Comparison of ENCODE assay signal across 1 cellular context in the genomic region with DNA sequence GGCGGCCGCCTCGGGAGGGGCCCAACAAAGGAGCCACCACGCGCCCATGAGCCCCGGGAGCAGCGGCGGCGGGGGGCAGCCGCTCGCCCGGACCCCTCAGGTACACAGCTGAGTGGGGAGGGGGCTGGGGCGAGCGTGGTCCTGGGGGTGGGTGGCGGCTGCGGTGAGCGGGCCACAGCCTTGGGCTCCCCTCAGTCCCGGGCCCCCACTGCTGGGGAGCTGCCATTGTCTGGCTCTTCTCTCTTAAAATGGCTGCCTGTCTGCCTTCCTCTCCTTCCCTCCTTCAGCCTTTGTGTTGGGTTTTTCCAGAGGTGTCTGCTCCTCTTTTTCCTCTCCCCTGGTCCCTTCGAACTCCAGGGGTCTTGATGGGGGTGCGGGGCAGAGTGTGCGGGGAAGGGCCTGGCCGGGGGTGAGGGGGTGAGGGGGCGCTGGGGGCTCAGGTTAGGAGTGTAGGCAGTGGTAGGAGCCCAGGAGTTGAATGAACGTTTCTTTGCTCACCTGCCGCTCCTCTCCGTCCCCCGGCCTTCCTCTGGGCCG.
TF ChIP-seq lines count a peak whose summit lies in the region.

No MANE protein-coding gene starts in this region.

TF ChIP-seq in GM23338, 12 proteins besides CTCF, POLR2A, EP300 and RAD21 (continued from another document):
- TF ChIP-seq, protein P1, sequence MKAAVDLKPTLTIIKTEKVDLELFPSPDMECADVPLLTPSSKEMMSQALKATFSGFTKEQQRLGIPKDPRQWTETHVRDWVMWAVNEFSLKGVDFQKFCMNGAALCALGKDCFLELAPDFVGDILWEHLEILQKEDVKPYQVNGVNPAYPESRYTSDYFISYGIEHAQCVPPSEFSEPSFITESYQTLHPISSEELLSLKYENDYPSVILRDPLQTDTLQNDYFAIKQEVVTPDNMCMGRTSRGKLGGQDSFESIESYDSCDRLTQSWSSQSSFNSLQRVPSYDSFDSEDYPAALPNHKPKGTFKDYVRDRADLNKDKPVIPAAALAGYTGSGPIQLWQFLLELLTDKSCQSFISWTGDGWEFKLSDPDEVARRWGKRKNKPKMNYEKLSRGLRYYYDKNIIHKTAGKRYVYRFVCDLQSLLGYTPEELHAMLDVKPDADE (IDR thresholded peaks at IDR 0.05) = no peak
- TF ChIP-seq POLR2AphosphoS5 (IDR thresholded peaks at IDR 0.05; ENCODE audit: low read depth) (no peak), NANOG (IDR thresholded peaks at IDR 0.05; ENCODE audit: borderline replicate concordance) (no peak), REST (IDR thresholded peaks at IDR 0.05; ENCODE audit: unreplicated experiment) (no peak), CREB1 (CRISPR knock-in tag; IDR thresholded peaks at IDR 0.05; ENCODE audit: low read depth) (no peak), ZNF331 (CRISPR knock-in tag; IDR thresholded peaks at IDR 0.05; ENCODE audit: low read depth) (no peak), EZH2 (IDR thresholded peaks at IDR 0.05; ENCODE audit: low read depth, unreplicated experiment) (no peak)
TF ChIP-seq in GM23338: peak in this region for 0.
